16 cellular contexts compared by ENCODE assay signal in genomic region chr9:19430201-19430760, GRCh38.
"Had no signal": no experiment of that assay in that cellular context is flagged by ENCODE, and none has a peak within 500 bp of the region (broad histone marks: within the 10 kb centered on the region; RNA-seq: fewer than 3 reads in every experiment).

No MANE protein-coding gene starts in this region.

- H3K9me3 ChIP-seq: left lung, ovary had no signal

- H3K36me3 ChIP-seq: ovary had no signal

- H3K4me3 ChIP-seq: left lung, ovary had no signal

- H3K27ac ChIP-seq: left lung, ovary had no signal

- ATAC-seq: activated CD8-positive, alpha-beta T cell treated with anti-CD3 and anti-CD28 coated beads, Interleukin-2, amount 10 ng/mL, durations not matched to agents 7 days and 5 days; left lung; stimulated activated naive B cell treated with anti-CD40 and anti-IgM and Interleukin-4, amounts not matched to agents 10 μg/mL and 1 μg/mL and 100 μg/mL, for 72 hours had no signal

- DNase-seq: activated CD4-positive, alpha-beta T cell treated with anti-CD3 and anti-CD28 coated beads, Interleukin-2, amount 10 ng/mL, durations not matched to agents 24 days and 14 days; activated CD4-positive, CD25-positive, alpha-beta regulatory T cell; activated CD8-positive, alpha-beta memory T cell treated with anti-CD3 and anti-CD28 coated beads, Interleukin-2, amount 50 U/mL, for 4 hours; activated CD8-positive, alpha-beta T cell treated with anti-CD3 and anti-CD28 coated beads, Interleukin-2, amount 10 ng/mL, durations not matched to agents 7 days and 5 days; activated effector memory CD4-positive, alpha-beta T cell treated with anti-CD3 and anti-CD28 coated beads, Interleukin-2, amount 50 U/mL, for 16 hours; activated T-cell treated with anti-CD3 and anti-CD28 coated beads, Interleukin-2, amount 50 U/mL, for 48 hours; caudate nucleus; erythroblast; hippocampal formation; left lung; mesendoderm; ovary; stimulated activated CD4-positive, alpha-beta T cell treated with anti-CD3 and anti-CD28 coated beads, Interleukin-15, amount 100 ng/mL, for 24 hours; stimulated activated CD4-positive, alpha-beta T cell treated with anti-CD3 and anti-CD28 coated beads, Interleukin-4, amount 100 ng/mL, for 1 hour; stimulated activated naive B cell treated with anti-CD40 and anti-IgM and Interleukin-4, amounts not matched to agents 10 μg/mL and 1 μg/mL and 100 μg/mL, for 72 hours; substantia nigra had no signal

- H3K27me3 ChIP-seq: left lung, ovary had no signal

- H3K4me1 ChIP-seq: left lung had no signal
